ENCODE assay signal across 18 cellular contexts in genomic region chr16:78310196-78310595, GRCh38.
DNase-seq lines count a peak whose midpoint lies in the region; ATAC-seq and TF ChIP-seq lines count a peak whose summit lies in the region.
"Had no signal": no experiment of that assay in that cellular context is flagged by ENCODE, and none has a peak within 500 bp of the region (broad histone marks: within the 10 kb centered on the region; RNA-seq: fewer than 3 reads in every experiment).

No MANE protein-coding gene starts in this region.

- no peaks in the 10 kb centered on the region for H3K9me3 Mint-ChIP-seq in GM23338

- no peaks in the 10 kb centered on the region for H3K36me3 Mint-ChIP-seq in GM23338 (ENCODE audit: low read depth)

- H3K27me3 Mint-ChIP-seq in GM23338 (ENCODE audit: insufficient read depth, low read depth, poor library complexity): peaks cover 6% of the 10 kb centered on the region

- H3F3A ChIP-seq in smooth muscle cell (ENCODE audit: low read depth): no peaks in the 10 kb centered on the region
- H3F3A ChIP-seq in GM23338 (replicated peaks; ENCODE audit: low read depth): no peaks in the 10 kb centered on the region

- no peak for DNase-seq in DND-41
- DNase-seq in cerebellar cortex (ENCODE audit: low spot score): peak; percentile 38
- DNase-seq in smooth muscle cell (lab: John Stamatoyannopoulos, UW; ENCODE audit: unreplicated experiment): no peak
- no peak for DNase-seq in AG08396 (ENCODE audit: low spot score)
- DNase-seq in GM23338 (ENCODE audit: low spot score): no peak
- DNase-seq: GF-D8, GOT3, NCI-H1694 treated with DMSO at 0.1 percent for 48 hours, NCI-H2107, NCI-H524, NCI-H82, OCI-M1, Right ventricle myocardium superior had no signal

- no peaks in the 10 kb centered on the region for H3K9me3 ChIP-seq in DND-41 (ENCODE audit: insufficient read depth, low read length, severe bottlenecking)
- no peaks in the 10 kb centered on the region for H3K9me3 ChIP-seq in liver (ENCODE audit: control insufficient read depth in 4 of 4, low read length in 3 of 4)
- H3K9me3 ChIP-seq in smooth muscle cell (replicated peaks; ENCODE audit: low read depth): no peaks in the 10 kb centered on the region

- peak overlapping the region; percentile 18; the same call in 1 of the 2 replicates for H3K4me2 ChIP-seq in DND-41 (ENCODE audit: insufficient read depth, low read length)
- peak overlapping the region; percentile 50 for H3K4me2 ChIP-seq in smooth muscle cell
- H3K4me2 ChIP-seq in GM23338: no peak overlapping the region

- H2AFZ ChIP-seq in DND-41 (ENCODE audit: low read depth, low read length) (no peak overlapping the region), smooth muscle cell (ENCODE audit: low read depth) (no peak overlapping the region), GM23338 (no peak overlapping the region)

- peak overlapping the region; percentile 58; the same call in 1 of the 2 replicates for H3K27ac ChIP-seq in DND-41 (ENCODE audit: low read length)
- no peak overlapping the region for H3K27ac ChIP-seq in liver (ENCODE audit: low read depth in 1 of 2, low read length in 2 of 2)
- no peak overlapping the region for H3K27ac ChIP-seq in smooth muscle cell (ENCODE audit: low read depth)
- no peak overlapping the region for H3K27ac ChIP-seq in GM23338 (ENCODE audit: low read depth)
- H3K27ac ChIP-seq: C4-2B, SK-N-MC had no signal

- peak in 1 of 2 donors; percentile 28 for TF ChIP-seq RAD21 in liver (IDR thresholded peaks at IDR 0.05)

- H4K20me1 ChIP-seq in DND-41 (ENCODE audit: insufficient read depth, low read length): 0 out of 2 replicates have a peak, but pooled peaks cover 3% of the 10 kb centered on the region
- H4K20me1 ChIP-seq in smooth muscle cell (ENCODE audit: low read depth): no peaks in the 10 kb centered on the region
- no peaks in the 10 kb centered on the region for H4K20me1 ChIP-seq in GM23338 (replicated peaks; ENCODE audit: insufficient read depth)

- no peak overlapping the region for H3K4me3 ChIP-seq in DND-41 (ENCODE audit: low read depth in 1 of 2, low read length in 2 of 2)
- no peak overlapping the region for H3K4me3 ChIP-seq in liver (ENCODE audit: low read depth in 1 of 3, low read length in 3 of 3)
- no peak overlapping the region for H3K4me3 ChIP-seq in smooth muscle cell
- no peak overlapping the region for H3K4me3 ChIP-seq in GM23338
- H3K4me3 ChIP-seq: K562, SK-N-MC had no signal

- H3K9ac ChIP-seq in DND-41 (ENCODE audit: low read depth, low read length): no peak overlapping the region
- no peak overlapping the region for H3K9ac ChIP-seq in liver (ENCODE audit: low read depth in 1 of 2, low read length in 2 of 2)
- H3K9ac ChIP-seq in smooth muscle cell (ENCODE audit: low read depth): no peak overlapping the region

- ATAC-seq in DND-41 (ENCODE audit: insufficient read depth, low read depth): no peak
- ATAC-seq in GM19463 (IDR thresholded peaks at IDR 0.05; ENCODE audit: unreplicated experiment): no peak
- ATAC-seq in GM23338: no peak
- ATAC-seq: K562 had no signal

- H3K79me2 ChIP-seq in DND-41 (ENCODE audit: insufficient read depth, low read length): no peaks in the 10 kb centered on the region
- H3K79me2 ChIP-seq in smooth muscle cell (ENCODE audit: low read depth): no peaks in the 10 kb centered on the region
- no peaks in the 10 kb centered on the region for H3K79me2 ChIP-seq in GM23338 (replicated peaks; ENCODE audit: insufficient read depth)

- no peak for TF ChIP-seq CTCF in DND-41 (IDR thresholded peaks at IDR 0.05; ENCODE audit: borderline replicate concordance, extremely low read depth, low read length, poor library complexity, severe bottlenecking)
- no peak for TF ChIP-seq CTCF in liver (IDR thresholded peaks at IDR 0.05; ENCODE audit: low read depth, low read length, missing input control)
- TF ChIP-seq CTCF in smooth muscle cell (IDR thresholded peaks at IDR 0.05; ENCODE audit: borderline replicate concordance, insufficient read depth, poor library complexity, severe bottlenecking): no peak
- no peak for TF ChIP-seq CTCF in GM23338 (conservative IDR thresholded peaks at IDR 0.05; ENCODE audit: low read depth in 2 of 2)

- peaks cover 54% of the 10 kb centered on the region for H3K4me1 Mint-ChIP-seq in GM23338

- H3K4me1 ChIP-seq in DND-41 (ENCODE audit: insufficient read depth, low read length) (peaks cover 20% of the 10 kb centered on the region), liver (ENCODE audit: control insufficient read depth in 4 of 4, insufficient read depth in 4 of 4, low read length in 3 of 4) (peaks cover 0 to 15% (median 6%) of the 10 kb centered on the region in 4 donors), smooth muscle cell (ENCODE audit: low read depth) (peaks cover 23% of the 10 kb centered on the region), GM23338 (ENCODE audit: insufficient read depth) (peaks cover 43% of the 10 kb centered on the region)

- no peaks in the 10 kb centered on the region for H3K27me3 ChIP-seq in DND-41 (ENCODE audit: insufficient read depth, low read length, poor library complexity)
- no peaks in the 10 kb centered on the region for H3K27me3 ChIP-seq in liver (ENCODE audit: control insufficient read depth in 4 of 4, insufficient read depth in 4 of 4, low read length in 3 of 4)
- H3K27me3 ChIP-seq in smooth muscle cell (ENCODE audit: low read depth): no peaks in the 10 kb centered on the region
- H3K27me3 ChIP-seq in GM23338 (ENCODE audit: insufficient read depth): no peaks in the 10 kb centered on the region

- no peaks in the 10 kb centered on the region; the same call in 1 of the 2 replicates for H3K9me2 ChIP-seq in GM23338 (ENCODE audit: insufficient read depth)

- H3K36me3 ChIP-seq in DND-41 (ENCODE audit: insufficient read depth, low read length) (no peaks in the 10 kb centered on the region), liver (ENCODE audit: control insufficient read depth in 4 of 4, insufficient read depth in 3 of 4, low read depth in 1 of 4, low read length in 3 of 4) (no peaks in the 10 kb centered on the region), smooth muscle cell (ENCODE audit: low read depth) (no peaks in the 10 kb centered on the region), GM23338 (ENCODE audit: insufficient read depth) (no peaks in the 10 kb centered on the region)

- WGBS in liver: 35% methylated on average over 5 of the region's 5 CpGs
- 88% methylated on average over 5 of the region's 5 CpGs for WGBS in smooth muscle cell (ENCODE audit: low lambda C conversion rate)

- no peak overlapping the region for H3K27ac Mint-ChIP-seq in GM23338

- no peak overlapping the region for H3K4me3 Mint-ChIP-seq in GM23338

TF ChIP-seq in liver, 16 proteins besides CTCF, POLR2A, EP300 and RAD21 (continues in another document):
- TF ChIP-seq HNF4A (conservative IDR thresholded peaks at IDR 0.05): peak in 1 of 2 donors; percentile 7
- no peak for TF ChIP-seq EGR1 (IDR thresholded peaks at IDR 0.05; ENCODE audit: low read depth in 2 of 2)
- no peak for TF ChIP-seq REST (IDR thresholded peaks at IDR 0.05)
- peak; percentile 36 for TF ChIP-seq FOXA2 (IDR thresholded peaks at IDR 0.05)

TF ChIP-seq in GM23338, 12 proteins besides CTCF, POLR2A, EP300 and RAD21 (continues in another document):
- no peak for TF ChIP-seq POLR2AphosphoS5 (IDR thresholded peaks at IDR 0.05; ENCODE audit: low read depth)
